Comparison of ENCODE assay signal across 24 cellular contexts in genomic region chr14:74524076-74524812, GRCh38. TPM values are rescaled to one million over a fixed set of nuclear protein-coding genes. Genes with fewer than 3 reads are reported as not detected.
A peak's percentile ranks its signal among the peaks of the same experiment; 100 is the strongest.
DNase-seq lines count a peak whose midpoint lies in the region; ATAC-seq and TF ChIP-seq lines count a peak whose summit lies in the region.
"Had no signal": no experiment of that assay in that cellular context is flagged by ENCODE, and none has a peak within 500 bp of the region (broad histone marks: within the 10 kb centered on the region; RNA-seq: fewer than 3 reads in every experiment).

No MANE protein-coding gene starts in this region.

- H3K9ac ChIP-seq in Karpas-422 (ENCODE audit: low read length), result peak overlapping the region; percentile 21; the same call in 1 of the 2 replicates

- DNase-seq in AG08396 (ENCODE audit: low spot score) (peak; percentile 62), Karpas-422 (no peak), choroid plexus epithelial cell (ENCODE audit: low read depth) (peak; percentile 37), prostate gland (ENCODE audit: low spot score) (peak; percentile 10), left colon (no peak), brain microvascular endothelial cell (no peak), NCI-H2196 treated with DMSO at 0.1 percent for 48 hours (lab: John Stamatoyannopoulos, UW; ENCODE audit: unreplicated experiment) (no peak)
- no peak for DNase-seq in activated CD4-positive, alpha-beta T cell treated with anti-CD3 and anti-CD28 coated beads for 48 hours
- DNase-seq: activated CD4-positive, CD25-positive, alpha-beta regulatory T cell treated with anti-CD3 and anti-CD28 coated beads, Interleukin-2, amount 50 U/mL, for 72 hours; activated naive CD4-positive, alpha-beta T cell; activated T-cell treated with anti-CD3 and anti-CD28 coated beads, Interleukin-2, amount 50 U/mL, for 24 hours; amygdala; cerebellar nuclear complex; effector CD4-positive, alpha-beta T cell; NCI-H2171; NCI-H524 treated with DMSO at 0.1 percent for 48 hours; RPMI8226; stimulated activated CD4-positive, alpha-beta T cell treated with anti-CD3 and anti-CD28 coated beads, Interleukin-2, amount 100 ng/mL, for 48 hours; stimulated activated naive CD4-positive, alpha-beta T cell; transverse colon had no signal

- H2AFZ ChIP-seq in Karpas-422 (ENCODE audit: low read length), result no peak overlapping the region
- H2AFZ ChIP-seq: hepatocyte had no signal

- no peak for ATAC-seq in left colon

- TF ChIP-seq CTCF in choroid plexus epithelial cell (conservative IDR thresholded peaks at IDR 0.05; ENCODE audit: low read depth, low read length) (no peak), prostate gland (IDR thresholded peaks at IDR 0.05) (no peak), brain microvascular endothelial cell (IDR thresholded peaks at IDR 0.05; ENCODE audit: low read depth, low read length, missing control alignments) (no peak)

- H3K27me3 ChIP-seq in Karpas-422 (ENCODE audit: low read length), result no peaks in the 10 kb centered on the region
- no peaks in the 10 kb centered on the region for H3K27me3 ChIP-seq in prostate gland (replicated peaks; ENCODE audit: insufficient read depth)
- H3K27me3 ChIP-seq in brain microvascular endothelial cell (replicated peaks), result no peaks in the 10 kb centered on the region
- H3K27me3 ChIP-seq: hepatocyte, transverse colon had no signal

- H3K79me2 ChIP-seq in Karpas-422 (ENCODE audit: low read length), result no peaks in the 10 kb centered on the region
- H3K79me2 ChIP-seq: hepatocyte had no signal

- H3K4me1 ChIP-seq in Karpas-422 (ENCODE audit: low read length) (peaks cover 38% of the 10 kb centered on the region), prostate gland (replicated peaks) (no peaks in the 10 kb centered on the region)
- H3K4me1 ChIP-seq: HAP-1, transverse colon had no signal

- TF ChIP-seq POLR2A in prostate gland (IDR thresholded peaks at IDR 0.05), result no peak

- in situ Hi-C loops in brain microvascular endothelial cell (cut with HindIII; ENCODE audit: low pct_ligation_motif_present, low sequenced_read_pairs), result no loop called here

- H3K4me3 ChIP-seq in Karpas-422 (ENCODE audit: low read length) (no peak overlapping the region), choroid plexus epithelial cell (ENCODE audit: low read depth, low read length) (no peak overlapping the region), prostate gland (no peak overlapping the region), brain microvascular endothelial cell (ENCODE audit: low read depth, low read length) (no peak overlapping the region)
- H3K4me3 ChIP-seq: HAP-1, hepatocyte, smooth muscle cell, transverse colon had no signal

- no peak overlapping the region for H3K4me2 ChIP-seq in Karpas-422 (ENCODE audit: low read depth, low read length, poor library complexity, severe bottlenecking)
- H3K4me2 ChIP-seq: hepatocyte, smooth muscle cell had no signal

- H3K9me3 ChIP-seq in Karpas-422 (ENCODE audit: low read length) (no peaks in the 10 kb centered on the region), prostate gland (no peaks in the 10 kb centered on the region)
- H3K9me3 ChIP-seq: HAP-1, transverse colon had no signal

- intact Hi-C loops in prostate gland (cut with DNase I), result no loop called here
- intact Hi-C loops in left colon (cut with DNase I, micrococcal nuclease), result no loop called here

- H3K27ac ChIP-seq in Karpas-422 (ENCODE audit: low read length) (no peak overlapping the region), prostate gland (peak overlapping the region in 1 of 2 donors; percentile 11), brain microvascular endothelial cell (no peak overlapping the region)
- H3K27ac ChIP-seq: C4-2B, hepatocyte, transverse colon had no signal

- H4K20me1 ChIP-seq in Karpas-422 (ENCODE audit: insufficient read depth, low read depth, low read length), result no peaks in the 10 kb centered on the region

- 64% methylated on average over 14 of the region's 14 CpGs for WGBS in prostate gland

- H3K9me2 ChIP-seq in Karpas-422 (replicated peaks; ENCODE audit: insufficient read depth, low read length), result no peaks in the 10 kb centered on the region

- H3K36me3 ChIP-seq in Karpas-422 (ENCODE audit: insufficient read depth, low read length) (no peaks in the 10 kb centered on the region), prostate gland (peaks cover 0 to 7% of the 10 kb centered on the region in 2 donors), brain microvascular endothelial cell (replicated peaks) (peaks cover 18% of the 10 kb centered on the region)
- H3K36me3 ChIP-seq: HAP-1, transverse colon had no signal

RNA-seq across cellular contexts. Expression of gene ISCA2, which starts 30.7 kb away (rescaled TPM):
- 25.7 and 40.0 TPM in 2 replicates for total RNA-seq in Karpas-422 (2014; rRNA removed; shearing (Covaris generic); ENCODE audit: low replicate concordance)
- total RNA-seq in prostate gland, result 10 to 100 TPM; 23.5 to 25.5 TPM
- 10 to 100 TPM; 30.6 to 35.2 TPM for total RNA-seq in left colon

RNA-seq across cellular contexts. Expression of gene NPC2, which starts 31.1 kb away (rescaled TPM):
- 113 and 120 TPM in 2 replicates for total RNA-seq in Karpas-422 (2014; rRNA removed; shearing (Covaris generic); ENCODE audit: low replicate concordance)
- total RNA-seq in prostate gland (100 to 1,000 TPM; 625 to 762 TPM), left colon (100 to 1,000 TPM; 144 to 235 TPM)

Comparison
In these comparisons a context has a peak if more than half of its experiments do, and no peak if none do; other contexts are left out.
1. DNase-seq: peak in AG08396 (single experiment), choroid plexus epithelial cell (single experiment) and prostate gland (single experiment); none in Karpas-422 (single experiment), left colon (0 of 2), brain microvascular endothelial cell (single experiment), activated CD4-positive, alpha-beta T cell treated with anti-CD3 and anti-CD28 coated beads for 48 hours (single experiment) and NCI-H2196 treated with DMSO at 0.1 percent for 48 hours (single experiment).